1 cellular context compared by ENCODE assay signal in the genomic region with DNA sequence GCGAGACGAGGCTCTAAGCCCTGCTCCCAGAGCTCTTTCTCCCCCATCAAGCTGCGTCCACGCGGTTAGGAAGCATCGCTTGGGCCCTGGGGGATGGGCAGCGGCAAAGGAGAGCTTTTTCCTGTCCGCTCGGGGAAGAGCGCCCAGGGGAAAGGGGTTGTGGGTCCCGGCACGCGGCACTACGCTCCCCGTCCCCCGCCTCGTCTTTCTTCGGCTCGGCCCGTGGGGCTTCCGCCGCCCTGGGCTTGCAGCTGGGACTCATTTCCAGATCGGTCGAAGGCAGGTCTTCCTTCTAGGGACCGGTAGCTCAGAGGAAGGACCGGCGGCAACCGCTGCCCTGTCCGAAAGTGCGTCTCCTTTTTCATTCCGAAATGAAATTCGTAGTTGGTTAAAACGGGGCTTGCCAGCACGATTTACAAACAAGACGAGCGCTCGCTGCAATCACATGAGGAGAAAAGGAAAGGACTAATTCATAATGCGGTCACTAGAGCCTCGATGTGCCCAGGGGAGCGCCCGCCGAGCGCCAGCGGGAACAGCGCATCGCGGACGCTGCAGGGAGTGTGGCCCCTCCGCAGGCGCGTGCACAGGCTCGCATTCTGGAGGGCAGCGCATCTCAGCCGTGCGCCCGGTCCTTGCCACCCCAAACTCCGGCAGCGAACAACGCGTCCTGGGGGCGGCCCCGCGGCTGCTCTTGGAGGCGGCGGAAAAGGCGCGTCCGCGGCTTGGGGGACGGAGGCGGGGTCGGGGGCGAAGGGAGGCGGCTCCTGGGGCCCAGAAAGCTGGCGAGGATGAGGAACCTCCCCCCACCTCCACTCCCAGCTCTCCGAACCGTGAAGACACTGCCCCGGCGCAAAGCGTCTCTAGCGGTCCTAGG.
TF ChIP-seq lines count a peak whose summit lies in the region.

No MANE protein-coding gene starts in this region.

TF ChIP-seq in Ishikawa, 13 proteins besides CTCF, POLR2A, EP300 and RAD21 (continued from another document):
- TF ChIP-seq, protein P1, sequence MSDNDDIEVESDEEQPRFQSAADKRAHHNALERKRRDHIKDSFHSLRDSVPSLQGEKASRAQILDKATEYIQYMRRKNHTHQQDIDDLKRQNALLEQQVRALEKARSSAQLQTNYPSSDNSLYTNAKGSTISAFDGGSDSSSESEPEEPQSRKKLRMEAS (IDR thresholded peaks at IDR 0.05): peak; percentile 36
- TF ChIP-seq TCF12 (IDR thresholded peaks at IDR 0.05; ENCODE audit: low read depth): peak; percentile 17; the same call in 1 of the 2 replicates
- no peak for TF ChIP-seq TEAD4 (IDR thresholded peaks at IDR 0.05)
TF ChIP-seq in Ishikawa: peak in this region for 3.
